ENCODE assay signal across 22 cellular contexts in genomic region chr11:122874991-122875390, GRCh38. TPM values are rescaled to one million over a fixed set of nuclear protein-coding genes. Genes with fewer than 3 reads are reported as not detected.
DNase-seq lines count a peak whose midpoint lies in the region; ATAC-seq, FAIRE-seq and TF ChIP-seq lines count a peak whose summit lies in the region.
"Had no signal": no experiment of that assay in that cellular context is flagged by ENCODE, and none has a peak within 500 bp of the region (broad histone marks: within the 10 kb centered on the region; RNA-seq: fewer than 3 reads in every experiment).

No MANE protein-coding gene starts in this region.

- no peak overlapping the region for H3K4me3 ChIP-seq in suprapubic skin
- H3K4me3 ChIP-seq in HepG2 (replicated peaks in 1 of 3; ENCODE audit: insufficient read depth in 1 of 3, low read depth in 2 of 3, low read length in 3 of 3) = no peak overlapping the region
- H3K4me3 ChIP-seq: dorsolateral prefrontal cortex, pancreas, transverse colon had no signal

- no peak for DNase-seq in stimulated activated effector memory CD8-positive, alpha-beta T cell treated with anti-CD3 and anti-CD28 coated beads, Interleukin-12 subunit alpha, Interleukin-12 subunit beta, amount 100 ng/mL, for 72 hours (ENCODE audit: low spot score in 2 of 2)
- DNase-seq in suprapubic skin (ENCODE audit: low spot score in 2 of 2) (no peak), NCI-H1694 treated with DMSO at 0.1 percent for 48 hours (lab: John Stamatoyannopoulos, UW) (no peak), HepG2 (ENCODE audit: low spot score) (no peak)
- DNase-seq: activated CD4-positive, alpha-beta T cell treated with anti-CD3 and anti-CD28 coated beads, Interleukin-2, amount 50 U/mL, for 4 hours; activated naive CD8-positive, alpha-beta T cell treated with anti-CD3 and anti-CD28 coated beads, Interleukin-2, amount 10 ng/mL, durations not matched to agents 7 days and 5 days; activated T-cell treated with anti-CD3 and anti-CD28 coated beads, Interleukin-2, amount 50 U/mL, for 4 hours; C1 segment of cervical spinal cord; DMS 273 treated with DMSO at 0.1 percent for 48 hours; dorsolateral prefrontal cortex; glutamatergic neuron; KG1; NCI-H1092 treated with DMSO at 0.1 percent for 48 hours; pancreas; small intestine; transverse colon had no signal

- intact Hi-C loops in HepG2 (cut with micrococcal nuclease; ENCODE audit: unreplicated experiment) = no loop called here

- H3K27ac ChIP-seq in suprapubic skin (no peak overlapping the region), HepG2 (ENCODE audit: extremely low read length, insufficient read depth, low read length) (no peak overlapping the region)
- H3K27ac ChIP-seq: dorsolateral prefrontal cortex, HL-60, pancreas, transverse colon had no signal

- H3K9me3 Mint-ChIP-seq in stimulated activated effector memory CD8-positive, alpha-beta T cell treated with anti-CD3 and anti-CD28 coated beads, Interleukin-12 subunit alpha, Interleukin-12 subunit beta, amount 100 ng/mL, for 72 hours = no peaks in the 10 kb centered on the region
- H3K9me3 Mint-ChIP-seq: activated naive CD8-positive, alpha-beta T cell treated with anti-CD3 and anti-CD28 coated beads, Interleukin-2, amount 10 ng/mL, durations not matched to agents 7 days and 5 days; activated T-cell treated with anti-CD3 and anti-CD28 coated beads, Interleukin-2, amount 50 U/mL, for 4 hours had no signal

- TF ChIP-seq RAD21 in HepG2 (CRISPR knock-in tag; IDR thresholded peaks at IDR 0.05) = no peak

- in situ Hi-C loops in HepG2 (cut with HindIII; ENCODE audit: extremely low pct_ligation_motif_present, low pct_unique_long_range_greater_than_20kb) = no loop called here

- no peaks in the 10 kb centered on the region for H4K20me1 ChIP-seq in HepG2 (ENCODE audit: insufficient read depth, low read length)

- H3K36me3 ChIP-seq in suprapubic skin = no peaks in the 10 kb centered on the region
- no peaks in the 10 kb centered on the region for H3K36me3 ChIP-seq in HepG2 (replicated peaks in 1 of 2; ENCODE audit: control insufficient read depth in 1 of 2, insufficient read depth in 2 of 2, low read length in 2 of 2)
- H3K36me3 ChIP-seq: pancreas, transverse colon had no signal

- no peak for TF ChIP-seq CTCF in suprapubic skin (IDR thresholded peaks at IDR 0.05)
- no peak for TF ChIP-seq CTCF in HepG2 (CRISPR knock-in tag; IDR thresholded peaks at IDR 0.05)

- no peak overlapping the region for H3K9ac ChIP-seq in HepG2 (ENCODE audit: insufficient read depth, low read depth, low read length)

- no peaks in the 10 kb centered on the region for H3K4me1 ChIP-seq in suprapubic skin
- H3K4me1 ChIP-seq in HepG2 (ENCODE audit: insufficient read depth, low read length) = no peaks in the 10 kb centered on the region
- H3K4me1 ChIP-seq: pancreas, transverse colon had no signal

- FAIRE-seq in HepG2 (lab: Jason Lieb, UNC) = no peak
- FAIRE-seq: bronchial epithelial cell, pancreas, small intestine had no signal

- H3K27me3 ChIP-seq in suprapubic skin = no peaks in the 10 kb centered on the region
- H3K27me3 ChIP-seq in HepG2 (ENCODE audit: control insufficient read depth in 1 of 2, insufficient read depth in 2 of 2, low read length in 2 of 2) = peaks cover 0 to 24% of the 10 kb centered on the region in 2 experiments; a peak in 2 of 5 replicates
- H3K27me3 ChIP-seq: pancreas had no signal

- no TSS peak for BruUV-seq in HepG2 (replicated peaks; lab: Mats Ljungman, UMichigan)

- no peak overlapping the region for H3K27ac Mint-ChIP-seq in stimulated activated effector memory CD8-positive, alpha-beta T cell treated with anti-CD3 and anti-CD28 coated beads, Interleukin-12 subunit alpha, Interleukin-12 subunit beta, amount 100 ng/mL, for 72 hours
- H3K27ac Mint-ChIP-seq: activated naive CD8-positive, alpha-beta T cell treated with anti-CD3 and anti-CD28 coated beads, Interleukin-2, amount 10 ng/mL, durations not matched to agents 7 days and 5 days had no signal

- POLR2A ChIA-PET in HepG2 (lab: Yijun Ruan, JAX) = no interaction called here

- no peak for TF ChIP-seq EP300 in suprapubic skin (IDR thresholded peaks at IDR 0.05)
- no peak for TF ChIP-seq EP300 in HepG2 (IDR thresholded peaks at IDR 0.05; ENCODE audit: low read depth in 2 of 2, low read length in 2 of 2)
- TF ChIP-seq EP300 in HepG2 (CRISPR knock-in tag; IDR thresholded peaks at IDR 0.05; ENCODE audit: borderline replicate concordance) = no peak

- H3K9me3 ChIP-seq in suprapubic skin = no peaks in the 10 kb centered on the region
- H3K9me3 ChIP-seq in HepG2 (ENCODE audit: low read length) = no peaks in the 10 kb centered on the region
- H3K9me3 ChIP-seq: pancreas, transverse colon had no signal

- H3K79me2 ChIP-seq in HepG2 (ENCODE audit: insufficient read depth, low read length) = no peaks in the 10 kb centered on the region

- H3K4me2 ChIP-seq in HepG2 (ENCODE audit: low read depth, low read length) = no peak overlapping the region

- peaks cover 31% of the 10 kb centered on the region for H3K4me1 Mint-ChIP-seq in stimulated activated effector memory CD8-positive, alpha-beta T cell treated with anti-CD3 and anti-CD28 coated beads, Interleukin-12 subunit alpha, Interleukin-12 subunit beta, amount 100 ng/mL, for 72 hours

- 77% methylated on average over 7 of the region's 7 CpGs for whole genome bisulfite sequencing in suprapubic skin
- WGBS in HepG2 (ENCODE audit: low lambda C conversion rate) = 10% methylated on average over 7 of the region's 7 CpGs

- TF ChIP-seq POLR2A in suprapubic skin (IDR thresholded peaks at IDR 0.05) = no peak
- no peak for TF ChIP-seq POLR2A in HepG2 (IDR thresholded peaks at IDR 0.05; ENCODE audit: insufficient read depth in 1 of 2, low read depth in 2 of 2, low read length in 2 of 2)

- H2AFZ ChIP-seq in HepG2 (ENCODE audit: low read length) = no peak overlapping the region

- H3K4me3 Mint-ChIP-seq in stimulated activated effector memory CD8-positive, alpha-beta T cell treated with anti-CD3 and anti-CD28 coated beads, Interleukin-12 subunit alpha, Interleukin-12 subunit beta, amount 100 ng/mL, for 72 hours = no peak overlapping the region
- H3K4me3 Mint-ChIP-seq: activated naive CD8-positive, alpha-beta T cell treated with anti-CD3 and anti-CD28 coated beads, Interleukin-2, amount 10 ng/mL, durations not matched to agents 7 days and 5 days; activated T-cell treated with anti-CD3 and anti-CD28 coated beads, Interleukin-2, amount 50 U/mL, for 4 hours had no signal

- CTCF ChIA-PET in HepG2 (lab: Yijun Ruan, JAX; ENCODE audit: low intra/inter-chr PET ratio, low total read pairs) = no interaction called here

- peak; percentile 87 for ATAC-seq in GM18519 (IDR thresholded peaks at IDR 0.05; ENCODE audit: low FRiP score, unreplicated experiment)
- ATAC-seq in GM21576 (IDR thresholded peaks at IDR 0.05; ENCODE audit: unreplicated experiment) = peak; percentile 66
- ATAC-seq in HG03159 (IDR thresholded peaks at IDR 0.05; ENCODE audit: unreplicated experiment) = peak; percentile 41
- ATAC-seq in stimulated activated effector memory CD8-positive, alpha-beta T cell treated with anti-CD3 and anti-CD28 coated beads, Interleukin-12 subunit alpha, Interleukin-12 subunit beta, amount 100 ng/mL, for 72 hours = peak; percentile 82
- ATAC-seq in HepG2 = no peak
- ATAC-seq: activated T-cell treated with anti-CD3 and anti-CD28 coated beads, Interleukin-2, amount 50 U/mL, for 4 hours; pancreas had no signal

- peaks cover 31% of the 10 kb centered on the region for H3K36me3 Mint-ChIP-seq in stimulated activated effector memory CD8-positive, alpha-beta T cell treated with anti-CD3 and anti-CD28 coated beads, Interleukin-12 subunit alpha, Interleukin-12 subunit beta, amount 100 ng/mL, for 72 hours

RNA-seq across cellular contexts. Expression of gene JHY, which starts 7.6 kb away (rescaled TPM):
- total RNA-seq in suprapubic skin (1 to 10 TPM; 2.5 to 7.6 (median 3.9) TPM), HepG2 (2016; rRNA removed; fragmentation: Illumina TruSeq; extraction: Trizol) (not detected in 2 replicates)
- total RNA-seq in HepG2 (2016; cell fraction: cytosol; rRNA removed; fragmentation: Illumina TruSeq; extraction: Trizol; ENCODE audit: low read depth) = not detected in 2 replicates
- not detected in 2 replicates for total RNA-seq in HepG2 (2016; cell fraction: insoluble cytoplasmic fraction; rRNA removed; fragmentation: Illumina TruSeq; extraction: Trizol)
- not detected in 2 replicates for total RNA-seq in HepG2 (2016; cell fraction: membrane; rRNA removed; fragmentation: Illumina TruSeq; extraction: Trizol)
- not detected in 2 replicates for total RNA-seq in HepG2 (2016; cell fraction: nucleus; rRNA removed; fragmentation: Illumina TruSeq; extraction: Trizol)
- polyA plus RNA-seq in HepG2 (2011; rRNA removed) = not detected in 2 replicates
- polyA plus RNA-seq in HepG2 (2011; cell fraction: cytosol; rRNA removed) = not detected in 2 replicates
- polyA plus RNA-seq in HepG2 (2011; cell fraction: nucleus; rRNA removed) = not detected in 2 replicates
- polyA plus RNA-seq in HepG2 (2012) = not detected in 2 replicates
- polyA plus RNA-seq in HepG2 (2016; cell fraction: cytosol; fragmentation: Illumina TruSeq; extraction: Trizol; ENCODE audit: low read depth) = not detected in 2 replicates
- not detected in 2 replicates for polyA plus RNA-seq in HepG2 (2016; cell fraction: insoluble cytoplasmic fraction; fragmentation: Illumina TruSeq; extraction: Trizol; ENCODE audit: low read depth)
- polyA plus RNA-seq in HepG2 (2016; cell fraction: membrane; fragmentation: Illumina TruSeq; extraction: Trizol; ENCODE audit: low read depth) = not detected in 2 replicates
- polyA plus RNA-seq in HepG2 (2016; cell fraction: nucleus; fragmentation: Illumina TruSeq; extraction: Trizol; ENCODE audit: insufficient read depth, low read depth) = not detected in 2 replicates
- polyA minus RNA-seq in HepG2 (2011; rRNA and poly(A)+ RNA removed; ENCODE audit: low replicate concordance) = 0.33 TPM in 1 of 2 replicates, not detected in the other
- not detected in 2 replicates for polyA minus RNA-seq in HepG2 (2011; cell fraction: cytosol; rRNA and poly(A)+ RNA removed)
- polyA minus RNA-seq in HepG2 (2011; cell fraction: nucleus; rRNA and poly(A)+ RNA removed) = not detected in 2 replicates

RNA-seq across cellular contexts. Expression of gene CRTAM, which starts 36.7 kb away (rescaled TPM):
- total RNA-seq in suprapubic skin (under 1 TPM in 1 of 4 donors, not detected in 3; 0.21 TPM), HepG2 (2016; rRNA removed; fragmentation: Illumina TruSeq; extraction: Trizol) (not detected in 2 replicates)
- total RNA-seq in HepG2 (2016; cell fraction: cytosol; rRNA removed; fragmentation: Illumina TruSeq; extraction: Trizol; ENCODE audit: low read depth) = not detected in 2 replicates
- not detected in 2 replicates for total RNA-seq in HepG2 (2016; cell fraction: insoluble cytoplasmic fraction; rRNA removed; fragmentation: Illumina TruSeq; extraction: Trizol)
- total RNA-seq in HepG2 (2016; cell fraction: membrane; rRNA removed; fragmentation: Illumina TruSeq; extraction: Trizol) = not detected in 2 replicates
- not detected in 2 replicates for total RNA-seq in HepG2 (2016; cell fraction: nucleus; rRNA removed; fragmentation: Illumina TruSeq; extraction: Trizol)
- polyA plus RNA-seq in HepG2 (2011; rRNA removed) = not detected in 2 replicates
- not detected in 2 replicates for polyA plus RNA-seq in HepG2 (2011; cell fraction: cytosol; rRNA removed)
- not detected in 2 replicates for polyA plus RNA-seq in HepG2 (2011; cell fraction: nucleus; rRNA removed)
- polyA plus RNA-seq in HepG2 (2012) = not detected in 2 replicates
- not detected in 2 replicates for polyA plus RNA-seq in HepG2 (2016; cell fraction: cytosol; fragmentation: Illumina TruSeq; extraction: Trizol; ENCODE audit: low read depth)
- polyA plus RNA-seq in HepG2 (2016; cell fraction: insoluble cytoplasmic fraction; fragmentation: Illumina TruSeq; extraction: Trizol; ENCODE audit: low read depth) = not detected in 2 replicates
- polyA plus RNA-seq in HepG2 (2016; cell fraction: membrane; fragmentation: Illumina TruSeq; extraction: Trizol; ENCODE audit: low read depth) = not detected in 2 replicates
- not detected in 2 replicates for polyA plus RNA-seq in HepG2 (2016; cell fraction: nucleus; fragmentation: Illumina TruSeq; extraction: Trizol; ENCODE audit: insufficient read depth, low read depth)
- polyA minus RNA-seq in HepG2 (2011; rRNA and poly(A)+ RNA removed; ENCODE audit: low replicate concordance) = not detected in 2 replicates
- polyA minus RNA-seq in HepG2 (2011; cell fraction: cytosol; rRNA and poly(A)+ RNA removed) = not detected in 2 replicates
- polyA minus RNA-seq in HepG2 (2011; cell fraction: nucleus; rRNA and poly(A)+ RNA removed) = not detected in 2 replicates
- total RNA-seq: myocyte had no signal
- polyA plus RNA-seq: pancreas had no signal
